Comparison of ENCODE assay signal across 1 cellular context in genomic region chr11:115630109-115630700, GRCh38.
TF ChIP-seq lines count a peak whose summit lies in the region.

No MANE protein-coding gene starts in this region.

TF ChIP-seq in GM23338, 12 proteins besides CTCF, POLR2A, EP300 and RAD21 (continued from another document):
- TF ChIP-seq ZNF462 (CRISPR knock-in tag; IDR thresholded peaks at IDR 0.05) (no peak), REST (IDR thresholded peaks at IDR 0.05; ENCODE audit: unreplicated experiment) (no peak), ZNF331 (CRISPR knock-in tag; IDR thresholded peaks at IDR 0.05; ENCODE audit: low read depth) (no peak), JUNB (IDR thresholded peaks at IDR 0.05; ENCODE audit: unreplicated experiment) (no peak), ETS1 (IDR thresholded peaks at IDR 0.05) (no peak)
